In the genomic region with DNA sequence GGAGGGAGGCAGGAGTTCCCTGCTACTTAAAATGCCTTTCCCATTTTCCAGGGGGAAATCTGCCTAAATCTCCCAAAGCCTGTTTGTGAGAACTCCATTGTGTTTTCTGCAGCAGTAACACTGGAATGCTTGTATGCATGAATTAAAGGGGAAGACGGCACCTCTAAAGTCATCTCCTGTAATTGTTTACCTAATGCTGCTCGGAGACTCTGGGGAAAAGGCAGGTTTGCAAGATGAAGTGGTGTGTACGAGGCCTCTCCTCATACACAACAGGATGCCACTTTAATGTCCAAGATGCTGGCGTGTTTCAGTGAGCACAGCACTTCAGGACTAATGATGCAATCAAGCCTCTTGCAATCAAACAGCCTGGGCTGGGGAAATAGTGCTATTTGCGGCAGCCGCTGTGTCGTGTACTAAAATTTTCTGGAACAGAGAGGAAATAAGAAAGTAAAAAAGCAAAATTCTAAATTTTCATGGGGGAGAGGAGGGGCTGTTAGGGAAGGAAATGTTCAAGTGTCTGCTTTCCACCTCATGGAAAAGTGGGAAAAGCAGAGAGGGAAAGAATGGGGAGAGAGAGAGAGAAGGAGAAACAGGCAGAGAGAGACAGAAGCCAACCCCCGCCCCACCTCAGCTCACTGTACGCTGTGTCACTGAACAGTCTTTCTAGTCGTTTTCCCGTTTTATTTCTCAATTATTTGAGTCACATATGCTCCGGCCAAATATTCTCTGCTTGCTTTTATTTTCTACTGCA, we compare ENCODE assay signal across 11 cellular contexts. TPM values are rescaled to one million over a fixed set of nuclear protein-coding genes. Genes with fewer than 3 reads are reported as not detected.
DNase-seq lines count a peak whose midpoint lies in the region; ATAC-seq and TF ChIP-seq lines count a peak whose summit lies in the region.
"Had no signal": no experiment of that assay in that cellular context is flagged by ENCODE, and none has a peak within 500 bp of the region (broad histone marks: within the 10 kb centered on the region; RNA-seq: fewer than 3 reads in every experiment).

No MANE protein-coding gene starts in this region.

- 36 to 51% (median 45%) methylated on average over 12 of the region's 12 CpGs for WGBS in stomach, 5 donors

- TF ChIP-seq CTCF in breast epithelium (IDR thresholded peaks at IDR 0.05) (no peak), left lung (IDR thresholded peaks at IDR 0.05) (no peak), stomach (IDR thresholded peaks at IDR 0.05) (no peak), GM13976 (IDR thresholded peaks at IDR 0.05; ENCODE audit: borderline replicate concordance, control extremely low read depth, extremely low read depth, insufficient read depth, missing control alignments) (no peak)

- H3K4me1 ChIP-seq in HUES48 (ENCODE audit: control insufficient read depth, insufficient read depth, low read length) (peaks cover 46% of the 10 kb centered on the region), breast epithelium (peaks cover 0 to 6% of the 10 kb centered on the region in 2 donors), left lung (peaks cover 0 to 46% of the 10 kb centered on the region in 2 donors), stomach (peaks cover 12 to 66% (median 39%) of the 10 kb centered on the region in 4 donors)

- peak overlapping the region; percentile 7; the same call in 1 of the 2 replicates for H3K9ac ChIP-seq in HUES48 (ENCODE audit: low read depth, low read length)

- H3K36me3 ChIP-seq in HUES48 (ENCODE audit: control insufficient read depth, insufficient read depth, low read length) (no peaks in the 10 kb centered on the region), breast epithelium (no peaks in the 10 kb centered on the region), left lung (no peaks in the 10 kb centered on the region), stomach (no peaks in the 10 kb centered on the region)

- H3K9me3 ChIP-seq in HUES48 (ENCODE audit: control insufficient read depth, insufficient read depth, low read length) (no peaks in the 10 kb centered on the region), breast epithelium (no peaks in the 10 kb centered on the region), left lung (no peaks in the 10 kb centered on the region), stomach (no peaks in the 10 kb centered on the region)

- DNase-seq in breast epithelium (ENCODE audit: low spot score in 2 of 2), result no peak
- DNase-seq in left lung, result peak in 1 of 2 donors; percentile 34
- no peak for DNase-seq in stomach
- DNase-seq in GM19238 (ENCODE audit: insufficient read length, low spot score), result no peak
- DNase-seq in GM13976 (ENCODE audit: low spot score), result no peak
- no peak for DNase-seq in DMS 273 (lab: John Stamatoyannopoulos, UW; ENCODE audit: unreplicated experiment)
- DNase-seq: activated naive CD8-positive, alpha-beta T cell treated with anti-CD3 and anti-CD28 coated beads, Interleukin-2, amount 10 ng/mL, durations not matched to agents 7 days and 5 days; NCI-H1048 had no signal

- intact Hi-C loops in breast epithelium (cut with DNase I; ENCODE audit: low total_unique reads), result no loop called here
- intact Hi-C loops in left lung (cut with DNase I), result no loop called here
- intact Hi-C loops in stomach (cut with DNase I; ENCODE audit: low total_unique reads), result no loop called here

- in situ Hi-C loops in GM13976 (cut with MboI; ENCODE audit: low sequenced_read_pairs, unreplicated experiment), result no loop called here

- H3K4me3 ChIP-seq in HUES48 (ENCODE audit: low read depth, low read length) (no peak overlapping the region), breast epithelium (peak overlapping the region in 2 of 3 donors; percentile 1 to 9), left lung (no peak overlapping the region), stomach (no peak overlapping the region)

- peak; percentile 72 for ATAC-seq in left lung
- ATAC-seq in HG03045 (IDR thresholded peaks at IDR 0.05; ENCODE audit: unreplicated experiment), result no peak
- ATAC-seq: HCT116 had no signal

- no peak for TF ChIP-seq EP300 in stomach (IDR thresholded peaks at IDR 0.05)

- no peaks in the 10 kb centered on the region for H3K27me3 ChIP-seq in HUES48 (ENCODE audit: control insufficient read depth, insufficient read depth, low read length)
- no peaks in the 10 kb centered on the region for H3K27me3 ChIP-seq in breast epithelium
- peaks cover 0 to 16% of the 10 kb centered on the region in 2 donors for H3K27me3 ChIP-seq in left lung
- peaks cover 0 to 10% (median 0%) of the 10 kb centered on the region in 3 donors for H3K27me3 ChIP-seq in stomach

- H3K27ac ChIP-seq in HUES48 (ENCODE audit: low read depth, low read length) (peak overlapping the region; percentile 49), breast epithelium (peak overlapping the region; percentile 30 to 59), left lung (peak overlapping the region; percentile 28 to 72), stomach (peak overlapping the region in 4 of 5 donors; percentile 41 to 70 (median 64))

- TF ChIP-seq POLR2A in breast epithelium (IDR thresholded peaks at IDR 0.05) (no peak), stomach (IDR thresholded peaks at IDR 0.05) (no peak)

RNA-seq across cellular contexts. Expression of gene TSHZ3, which starts 32.9 kb away (rescaled TPM):
- total RNA-seq in breast epithelium (1 to 10 TPM; 3.7 to 9.8 (median 8.3) TPM), left lung (1 to 10 TPM; 6.7 to 7.0 TPM), stomach (10 to 100 TPM in 1 of 5 donors, 1 to 10 TPM in 3, under 1 TPM in 1; 0.87 to 14.3 (median 6.4) TPM)
- 1 to 10 TPM; 3.3 to 5.8 (median 3.7) TPM for polyA plus RNA-seq in stomach

Comparison
In these comparisons a context has a peak if more than half of its experiments do, and no peak if none do; other contexts are left out.
1. H3K4me3 ChIP-seq: peak in breast epithelium (2 of 3); none in HUES48 (single experiment), left lung (0 of 2) and stomach (0 of 4).
2. Peak in every context shown above with its lines, with median percentiles within 50 percentile points of each other: H3K27ac ChIP-seq.